23 cellular contexts compared by ENCODE assay signal in genomic region chr4:175386776-175387507, GRCh38.
DNase-seq lines count a peak whose midpoint lies in the region; ATAC-seq and TF ChIP-seq lines count a peak whose summit lies in the region.
"Had no signal": no experiment of that assay in that cellular context is flagged by ENCODE, and none has a peak within 500 bp of the region (broad histone marks: within the 10 kb centered on the region; RNA-seq: fewer than 3 reads in every experiment).

No MANE protein-coding gene starts in this region.

- H3K36me3 ChIP-seq in neuronal stem cell (replicated peaks in 1 of 2; ENCODE audit: control insufficient read depth in 2 of 2, insufficient read depth in 2 of 2, low read length in 2 of 2): no peaks in the 10 kb centered on the region
- H3K36me3 ChIP-seq: BE2C had no signal

- no peak overlapping the region for H3K4ac ChIP-seq in neuronal stem cell (ENCODE audit: low read length)

- H4K91ac ChIP-seq in neuronal stem cell (ENCODE audit: low read depth, low read length, poor library complexity): no peak overlapping the region

- H2BK15ac ChIP-seq in neuronal stem cell (ENCODE audit: low read length): no peak overlapping the region

- H3K4me3 ChIP-seq in neuronal stem cell (ENCODE audit: low read length in 2 of 2): no peak overlapping the region
- H3K4me3 ChIP-seq: psoas muscle, skin epidermis, testis had no signal

- peak; percentile 2 for DNase-seq in DMS153 (lab: John Stamatoyannopoulos, UW)
- DNase-seq in DMS153 treated with DMSO at 0.1 percent for 48 hours (lab: John Stamatoyannopoulos, UW; ENCODE audit: unreplicated experiment): no peak
- peak; percentile 73 for DNase-seq in NCI-H510A (lab: John Stamatoyannopoulos, UW)
- DNase-seq in chondrocyte (ENCODE audit: low spot score): peak; percentile 91
- no peak for DNase-seq in neuronal stem cell (ENCODE audit: low spot score)
- no peak for DNase-seq in glomerular visceral epithelial cell (ENCODE audit: extremely low spot score)
- DNase-seq in NCI-H1048 (lab: John Stamatoyannopoulos, UW): no peak
- DNase-seq: activated CD4-positive, alpha-beta T cell treated with anti-CD3 and anti-CD28 coated beads, Interleukin-2, amount 50 U/mL, for 1 hour; activated naive CD4-positive, alpha-beta T cell treated with Interleukin-2 at 50 U/mL for 16 hours; activated T-cell treated with anti-CD3 and anti-CD28 coated beads for 4 hours; BE2C; kidney glomerular epithelial cell; MM.1S; NCI-H2081; psoas muscle; RPMI8226; stimulated activated CD8-positive, alpha-beta memory T cell treated with anti-CD3 and anti-CD28 coated beads, Interleukin-4, amount 100 ng/mL, for 48 hours; testis had no signal

- H3K27ac Mint-ChIP-seq in chondrocyte (ENCODE audit: unreplicated experiment): no peak overlapping the region

- no peaks in the 10 kb centered on the region for H3K9me3 ChIP-seq in neuronal stem cell (replicated peaks in 1 of 2; ENCODE audit: control insufficient read depth in 2 of 2, insufficient read depth in 1 of 2, low read depth in 1 of 2, low read length in 2 of 2)
- H3K9me3 ChIP-seq: BE2C, psoas muscle, testis had no signal

- H2AFZ ChIP-seq in neuronal stem cell (ENCODE audit: low read length): no peak overlapping the region

- peaks cover 7% of the 10 kb centered on the region for H3K36me3 Mint-ChIP-seq in chondrocyte (ENCODE audit: low read depth)

- peaks cover 2% of the 10 kb centered on the region for H3K79me1 ChIP-seq in neuronal stem cell (ENCODE audit: low read depth, low read length)

- no peak for ATAC-seq in GM18520 (IDR thresholded peaks at IDR 0.05; ENCODE audit: unreplicated experiment)
- ATAC-seq: HCT116, psoas muscle had no signal

- peaks cover 0 to 2% of the 10 kb centered on the region in 2 donors for H3K4me1 ChIP-seq in neuronal stem cell (ENCODE audit: control insufficient read depth in 2 of 2, insufficient read depth in 1 of 2, low read depth in 1 of 2, low read length in 2 of 2)
- H3K4me1 ChIP-seq: BE2C, psoas muscle, testis had no signal

- H3K4me2 ChIP-seq in neuronal stem cell (ENCODE audit: insufficient read depth, low read length, poor library complexity, severe bottlenecking): no peak overlapping the region

- H3K4me3 Mint-ChIP-seq in chondrocyte (ENCODE audit: unreplicated experiment): no peak overlapping the region

- WGBS in neuronal stem cell (ENCODE audit: extremely low coverage in 2 of 2, insufficient read length in 2 of 2, insufficient replicate concordance in 1 of 2), 2 donors: no CpG with 5 or more reads among the region's 9 CpGs

- H3K27ac ChIP-seq in neuronal stem cell (replicated peaks; ENCODE audit: low read length): no peak overlapping the region
- H3K27ac ChIP-seq: 22Rv1, HL-60, psoas muscle, skin epidermis, testis had no signal

- no peaks in the 10 kb centered on the region for H3K4me1 Mint-ChIP-seq in chondrocyte (ENCODE audit: low read depth)

- no peaks in the 10 kb centered on the region for H3K27me3 Mint-ChIP-seq in chondrocyte (ENCODE audit: low read depth)

- no peak overlapping the region for H4K8ac ChIP-seq in neuronal stem cell (ENCODE audit: low read depth, low read length)

- no peak overlapping the region for H3K9ac ChIP-seq in neuronal stem cell (ENCODE audit: low read depth, low read length, poor library complexity)

- H3K14ac ChIP-seq in neuronal stem cell (ENCODE audit: low read length): no peak overlapping the region

- H3K23ac ChIP-seq in neuronal stem cell (ENCODE audit: low read depth, low read length, poor library complexity): no peak overlapping the region

- H3K27me3 ChIP-seq in neuronal stem cell (ENCODE audit: control insufficient read depth in 3 of 3, insufficient read depth in 3 of 3, low read depth in 1 of 3, low read length in 3 of 3): no peaks in the 10 kb centered on the region
- H3K27me3 ChIP-seq: BE2C, testis had no signal

- no peak overlapping the region for H2BK120ac ChIP-seq in neuronal stem cell (ENCODE audit: low read depth, low read length)

- H2BK5ac ChIP-seq in neuronal stem cell (ENCODE audit: low read length): no peak overlapping the region

- H2AK5ac ChIP-seq in neuronal stem cell (ENCODE audit: low read depth, low read length): no peak overlapping the region

- TF ChIP-seq CTCF in chondrocyte (IDR thresholded peaks at IDR 0.05): no peak

- peak overlapping the region; percentile 80 for H3K18ac ChIP-seq in neuronal stem cell (ENCODE audit: low read length)

- no peak overlapping the region for H2BK12ac ChIP-seq in neuronal stem cell (ENCODE audit: low read length)

- peaks cover 14% of the 10 kb centered on the region for H3K9me3 Mint-ChIP-seq in chondrocyte (ENCODE audit: low read depth)

Comparison
In these comparisons a context has a peak if more than half of its experiments do, and no peak if none do; other contexts are left out.
1. DNase-seq: peak in DMS153 (single experiment), NCI-H510A (single experiment) and chondrocyte (single experiment); none in DMS153 treated with DMSO at 0.1 percent for 48 hours (single experiment), neuronal stem cell (single experiment), glomerular visceral epithelial cell (single experiment) and NCI-H1048 (single experiment).